Comparison of ENCODE assay signal across 10 cellular contexts in genomic region chr9:7094052-7094451, GRCh38.
DNase-seq lines count a peak whose midpoint lies in the region; ATAC-seq and TF ChIP-seq lines count a peak whose summit lies in the region.
"Had no signal": no experiment of that assay in that cellular context is flagged by ENCODE, and none has a peak within 500 bp of the region (broad histone marks: within the 10 kb centered on the region; RNA-seq: fewer than 3 reads in every experiment).

No MANE protein-coding gene starts in this region.

- DNase-seq in GM03348 (ENCODE audit: low spot score) (peak; percentile 14), iPS-NIHi11 (ENCODE audit: low spot score) (peak; percentile 46), T1000 (lab: John Stamatoyannopoulos, UW) (no peak)
- no peak for DNase-seq in activated CD8-positive, alpha-beta T cell treated with anti-CD3 and anti-CD28 coated beads for 36 hours
- no peak for DNase-seq in stimulated activated naive CD8-positive, alpha-beta T cell treated with anti-CD3 and anti-CD28 coated beads, Interleukin-15, amount 100 ng/mL, for 72 hours
- DNase-seq: activated B cell treated with CpG ODN at 0.5 μM for 24 hours, NCI-H1436 had no signal

- ATAC-seq in GM21447 (IDR thresholded peaks at IDR 0.05; ENCODE audit: unreplicated experiment), result no peak
- no peak for ATAC-seq in activated CD8-positive, alpha-beta T cell treated with anti-CD3 and anti-CD28 coated beads for 36 hours
- ATAC-seq in stimulated activated naive CD8-positive, alpha-beta T cell treated with anti-CD3 and anti-CD28 coated beads, Interleukin-15, amount 100 ng/mL, for 72 hours, result no peak

- H3K4me1 Mint-ChIP-seq in activated CD8-positive, alpha-beta T cell treated with anti-CD3 and anti-CD28 coated beads for 36 hours (ENCODE audit: low read depth), result no peaks in the 10 kb centered on the region
- no peaks in the 10 kb centered on the region for H3K4me1 Mint-ChIP-seq in stimulated activated naive CD8-positive, alpha-beta T cell treated with anti-CD3 and anti-CD28 coated beads, Interleukin-15, amount 100 ng/mL, for 72 hours

- POLR2A ChIA-PET in activated CD8-positive, alpha-beta T cell treated with anti-CD3 and anti-CD28 coated beads for 36 hours (lab: Charles Lee), result no interaction called here

- H3K27ac ChIP-seq in 22Rv1 (no peak overlapping the region), VCaP (no peak overlapping the region)

- H3K27me3 Mint-ChIP-seq in activated CD8-positive, alpha-beta T cell treated with anti-CD3 and anti-CD28 coated beads for 36 hours, result no peaks in the 10 kb centered on the region
- H3K27me3 Mint-ChIP-seq in stimulated activated naive CD8-positive, alpha-beta T cell treated with anti-CD3 and anti-CD28 coated beads, Interleukin-15, amount 100 ng/mL, for 72 hours, result no peaks in the 10 kb centered on the region
- H3K27me3 Mint-ChIP-seq: activated B cell treated with CpG ODN at 0.5 μM for 24 hours had no signal

- peak; percentile 44 for TF ChIP-seq CTCF in 22Rv1 (IDR thresholded peaks at IDR 0.05)
- TF ChIP-seq CTCF in VCaP (conservative IDR thresholded peaks at IDR 0.05), result peak; percentile 80
- no peak for TF ChIP-seq CTCF in activated CD8-positive, alpha-beta T cell treated with anti-CD3 and anti-CD28 coated beads for 36 hours (IDR thresholded peaks at IDR 0.05)

- no peak overlapping the region for H3K4me3 Mint-ChIP-seq in activated CD8-positive, alpha-beta T cell treated with anti-CD3 and anti-CD28 coated beads for 36 hours
- H3K4me3 Mint-ChIP-seq in stimulated activated naive CD8-positive, alpha-beta T cell treated with anti-CD3 and anti-CD28 coated beads, Interleukin-15, amount 100 ng/mL, for 72 hours, result no peak overlapping the region
- H3K4me3 Mint-ChIP-seq: activated B cell treated with CpG ODN at 0.5 μM for 24 hours had no signal

- H3K9me3 Mint-ChIP-seq in activated CD8-positive, alpha-beta T cell treated with anti-CD3 and anti-CD28 coated beads for 36 hours, result peaks cover 6% of the 10 kb centered on the region
- peaks cover 5 to 21% of the 10 kb centered on the region in 2 donors for H3K9me3 Mint-ChIP-seq in stimulated activated naive CD8-positive, alpha-beta T cell treated with anti-CD3 and anti-CD28 coated beads, Interleukin-15, amount 100 ng/mL, for 72 hours

- no peak overlapping the region for H3K27ac Mint-ChIP-seq in activated CD8-positive, alpha-beta T cell treated with anti-CD3 and anti-CD28 coated beads for 36 hours
- H3K27ac Mint-ChIP-seq in stimulated activated naive CD8-positive, alpha-beta T cell treated with anti-CD3 and anti-CD28 coated beads, Interleukin-15, amount 100 ng/mL, for 72 hours, result no peak overlapping the region

- H3K36me3 Mint-ChIP-seq in activated CD8-positive, alpha-beta T cell treated with anti-CD3 and anti-CD28 coated beads for 36 hours (ENCODE audit: low read depth), result peaks cover 45% of the 10 kb centered on the region

- intact Hi-C loops in activated CD8-positive, alpha-beta T cell treated with anti-CD3 and anti-CD28 coated beads for 36 hours (cut with micrococcal nuclease), result no loop called here

- CTCF ChIA-PET in activated CD8-positive, alpha-beta T cell treated with anti-CD3 and anti-CD28 coated beads for 36 hours (lab: Charles Lee), result no interaction called here

Comparison
In these comparisons a context has a peak if more than half of its experiments do, and no peak if none do; other contexts are left out.
1. DNase-seq: peak in GM03348 (single experiment) and iPS-NIHi11 (single experiment); none in activated CD8-positive, alpha-beta T cell treated with anti-CD3 and anti-CD28 coated beads for 36 hours (single experiment), T1000 (single experiment) and stimulated activated naive CD8-positive, alpha-beta T cell treated with anti-CD3 and anti-CD28 coated beads, Interleukin-15, amount 100 ng/mL, for 72 hours (0 of 2).